16 cellular contexts compared by ENCODE assay signal in genomic region chr11:36231300-36231699, GRCh38. TPM values are rescaled to one million over a fixed set of nuclear protein-coding genes. Genes with fewer than 3 reads are reported as not detected.
DNase-seq lines count a peak whose midpoint lies in the region; ATAC-seq and TF ChIP-seq lines count a peak whose summit lies in the region.
"Had no signal": no experiment of that assay in that cellular context is flagged by ENCODE, and none has a peak within 500 bp of the region (broad histone marks: within the 10 kb centered on the region; RNA-seq: fewer than 3 reads in every experiment).

No MANE protein-coding gene starts in this region.

- H3K27ac ChIP-seq in A673 (ENCODE audit: low read depth, low read length, poor library complexity, severe bottlenecking) = no peak overlapping the region
- H3K27ac ChIP-seq in dorsolateral prefrontal cortex = peak overlapping the region in 47 of 59 donors; percentile 8 to 83 (median 59)
- H3K27ac ChIP-seq in mesodermal cell (ENCODE audit: low read depth, low read length, severe bottlenecking) = peak overlapping the region; percentile 83
- H3K27ac ChIP-seq in WERI-Rb-1 = no peak overlapping the region
- H3K27ac ChIP-seq: ovary had no signal

- peak; percentile 72 for DNase-seq in A673 (ENCODE audit: low spot score)
- DNase-seq in HFFc6 = peak; percentile 68
- no peak for DNase-seq in dorsolateral prefrontal cortex
- DNase-seq in mesenteric fat pad (ENCODE audit: low spot score) = no peak
- no peak for DNase-seq in WERI-Rb-1
- no peak for DNase-seq in activated T-cell treated with anti-CD3 and anti-CD28 coated beads, Interleukin-2, amount 50 U/mL, for 72 hours
- DNase-seq: DMS79, heart left ventricle, NCI-H1092, NCI-H510A treated with DMSO at 0.1 percent for 48 hours, ovary, T1000 had no signal

- H3K9me3 ChIP-seq in A673 (ENCODE audit: low read depth, low read length, poor library complexity, severe bottlenecking) (no peaks in the 10 kb centered on the region), mesodermal cell (ENCODE audit: control insufficient read depth, low read length) (no peaks in the 10 kb centered on the region), WERI-Rb-1 (ENCODE audit: severe bottlenecking) (no peaks in the 10 kb centered on the region)
- H3K9me3 ChIP-seq: heart left ventricle, ovary had no signal

- CTCF ChIA-PET in A673 (lab: Charles Lee) = no interaction called here

- peaks cover 2% of the 10 kb centered on the region; the same call in 1 of the 2 replicates for H3K27me3 Mint-ChIP-seq in HFFc6 (ENCODE audit: insufficient read depth)
- no peaks in the 10 kb centered on the region for H3K27me3 Mint-ChIP-seq in activated T-cell treated with anti-CD3 and anti-CD28 coated beads, Interleukin-2, amount 50 U/mL, for 72 hours (ENCODE audit: low read depth)
- H3K27me3 Mint-ChIP-seq: activated naive CD4-positive, alpha-beta T cell treated with anti-CD3 and anti-CD28 coated beads, Interleukin-2, amount 50 U/mL, for 24 hours had no signal

- ATAC-seq in HG03565 (IDR thresholded peaks at IDR 0.05; ENCODE audit: unreplicated experiment) = no peak
- no peak for ATAC-seq in activated T-cell treated with anti-CD3 and anti-CD28 coated beads, Interleukin-2, amount 50 U/mL, for 72 hours (replicated peaks in 1 of 2)
- ATAC-seq: GM23338 had no signal

- peaks cover 3% of the 10 kb centered on the region; the same call in 1 of the 2 replicates for H3K36me3 Mint-ChIP-seq in HFFc6 (ENCODE audit: low read depth)
- no peaks in the 10 kb centered on the region for H3K36me3 Mint-ChIP-seq in activated T-cell treated with anti-CD3 and anti-CD28 coated beads, Interleukin-2, amount 50 U/mL, for 72 hours (ENCODE audit: insufficient read depth in 2 of 2)
- H3K36me3 Mint-ChIP-seq: activated naive CD4-positive, alpha-beta T cell treated with anti-CD3 and anti-CD28 coated beads, Interleukin-2, amount 50 U/mL, for 24 hours had no signal

- peak overlapping the region; percentile 72 for H3K4me3 Mint-ChIP-seq in HFFc6
- no peak overlapping the region for H3K4me3 Mint-ChIP-seq in activated T-cell treated with anti-CD3 and anti-CD28 coated beads, Interleukin-2, amount 50 U/mL, for 72 hours
- H3K4me3 Mint-ChIP-seq: activated naive CD4-positive, alpha-beta T cell treated with anti-CD3 and anti-CD28 coated beads, Interleukin-2, amount 50 U/mL, for 24 hours; GM23338 had no signal

- H3K4me1 ChIP-seq in A673 (ENCODE audit: insufficient read depth, low read length, poor library complexity, severe bottlenecking) (peaks cover 15% of the 10 kb centered on the region), mesodermal cell (ENCODE audit: control insufficient read depth, insufficient read depth, low read length, poor library complexity, severe bottlenecking) (peaks cover 39% of the 10 kb centered on the region)

- TF ChIP-seq CTCF in A673 (conservative IDR thresholded peaks at IDR 0.05; ENCODE audit: low read depth, low read length) (no peak), HFFc6 (IDR thresholded peaks at IDR 0.05) (no peak), dorsolateral prefrontal cortex (IDR thresholded peaks at IDR 0.05 in 54 of 56, conservative IDR thresholded peaks at IDR 0.05 in 2 of 56; ENCODE audit: low read depth in 1 of 56, partially characterized antibody in 56 of 56) (no peak), WERI-Rb-1 (IDR thresholded peaks at IDR 0.05; ENCODE audit: low read depth, low read length) (no peak)

- H3K27ac Mint-ChIP-seq in HFFc6 = peak overlapping the region; percentile 26; the same call in 1 of the 2 replicates
- H3K27ac Mint-ChIP-seq in activated T-cell treated with anti-CD3 and anti-CD28 coated beads, Interleukin-2, amount 50 U/mL, for 72 hours = no peak overlapping the region
- H3K27ac Mint-ChIP-seq: activated naive CD4-positive, alpha-beta T cell treated with anti-CD3 and anti-CD28 coated beads, Interleukin-2, amount 50 U/mL, for 24 hours; GM23338 had no signal

- H3K4me1 Mint-ChIP-seq in HFFc6 (ENCODE audit: low read depth) = peaks cover 33% of the 10 kb centered on the region
- no peaks in the 10 kb centered on the region for H3K4me1 Mint-ChIP-seq in activated T-cell treated with anti-CD3 and anti-CD28 coated beads, Interleukin-2, amount 50 U/mL, for 72 hours (ENCODE audit: low read depth)
- H3K4me1 Mint-ChIP-seq: activated naive CD4-positive, alpha-beta T cell treated with anti-CD3 and anti-CD28 coated beads, Interleukin-2, amount 50 U/mL, for 24 hours; GM23338 had no signal

- no TSS peak for BruUV-seq in A673 (replicated peaks; lab: Mats Ljungman, UMichigan)

- H3K27me3 ChIP-seq in A673 (replicated peaks; ENCODE audit: insufficient read depth, low read depth, low read length, poor library complexity) = no peaks in the 10 kb centered on the region
- H3K27me3 ChIP-seq in dorsolateral prefrontal cortex = no peaks in the 10 kb centered on the region
- H3K27me3 ChIP-seq in WERI-Rb-1 (ENCODE audit: insufficient read depth, low read depth, severe bottlenecking) = no peaks in the 10 kb centered on the region
- H3K27me3 ChIP-seq: heart left ventricle, ovary had no signal

- intact Hi-C loops in A673 (cut with micrococcal nuclease; ENCODE audit: unreplicated experiment) = no loop called here
- intact Hi-C loops in dorsolateral prefrontal cortex (cut with DNase I) = no loop called here

- H3K4me3 ChIP-seq in A673 (ENCODE audit: low read depth, low read length, poor library complexity, severe bottlenecking) (no peak overlapping the region), dorsolateral prefrontal cortex (peak overlapping the region in 1 of 59 donors; percentile 5), mesodermal cell (ENCODE audit: extremely low read depth, insufficient read depth, low read length, poor library complexity, severe bottlenecking) (no peak overlapping the region), WERI-Rb-1 (ENCODE audit: low read depth, low read length) (no peak overlapping the region)
- H3K4me3 ChIP-seq: GM23338, ovary had no signal

- H3K36me3 ChIP-seq in A673 (ENCODE audit: insufficient read depth, low read length, poor library complexity, severe bottlenecking) = no peaks in the 10 kb centered on the region
- peaks cover 40% of the 10 kb centered on the region for H3K36me3 ChIP-seq in mesodermal cell (ENCODE audit: control insufficient read depth, insufficient read depth, low read length)
- peaks cover 31% of the 10 kb centered on the region for H3K36me3 ChIP-seq in WERI-Rb-1
- H3K36me3 ChIP-seq: heart left ventricle, ovary had no signal

- no peaks in the 10 kb centered on the region for H3K9me3 Mint-ChIP-seq in HFFc6
- H3K9me3 Mint-ChIP-seq in activated T-cell treated with anti-CD3 and anti-CD28 coated beads, Interleukin-2, amount 50 U/mL, for 72 hours = no peaks in the 10 kb centered on the region
- H3K9me3 Mint-ChIP-seq: activated naive CD4-positive, alpha-beta T cell treated with anti-CD3 and anti-CD28 coated beads, Interleukin-2, amount 50 U/mL, for 24 hours; GM23338 had no signal

- no CpG with 5 or more reads among the region's 3 CpGs for WGBS in mesodermal cell (ENCODE audit: insufficient coverage in 2 of 2), 2 experiments

- POLR2A ChIA-PET in A673 (lab: Charles Lee; ENCODE audit: low non-redundant PET) = no interaction called here

RNA-seq across cellular contexts. Expression of gene COMMD9, which starts 57.9 kb away (rescaled TPM):
- 147 and 154 TPM in 2 replicates for total RNA-seq in A673 (2021)
- total RNA-seq in HFFc6 (2021; fragmentation: NEBNext Ultra II Directional; extraction: Animal tissue kit (Norgen Biotek cat#: 25700)) = 10 to 100 TPM; 75.4 to 88.9 (median 81.7) TPM
- 100 to 1,000 TPM in 5 of 120 experiments, 10 to 100 TPM in 115; 43.1 to 107 (median 76.9) TPM for total RNA-seq in dorsolateral prefrontal cortex
- polyA plus RNA-seq in mesodermal cell (2013, experiment 1 of 2) = 48.5 TPM
- 39.9 TPM for polyA plus RNA-seq in mesodermal cell (2013, experiment 2 of 2)
- total RNA-seq in mesenteric fat pad = 77.8 TPM
- total RNA-seq in activated T-cell treated with anti-CD3 and anti-CD28 coated beads, Interleukin-2, amount 50 U/mL, for 72 hours = 10 to 100 TPM; 25.7 to 26.7 TPM

Comparison
In these comparisons a context has a peak if more than half of its experiments do, and no peak if none do; other contexts are left out.
1. DNase-seq: peak in A673 (single experiment) and HFFc6 (single experiment); none in dorsolateral prefrontal cortex (0 of 10), mesenteric fat pad (single experiment), WERI-Rb-1 (single experiment) and activated T-cell treated with anti-CD3 and anti-CD28 coated beads, Interleukin-2, amount 50 U/mL, for 72 hours (0 of 2).
2. H3K27ac ChIP-seq: peak in dorsolateral prefrontal cortex (47 of 59) and mesodermal cell (single experiment); none in A673 (single experiment) and WERI-Rb-1 (single experiment).